ENCODE assay signal across 15 cellular contexts in the genomic region with DNA sequence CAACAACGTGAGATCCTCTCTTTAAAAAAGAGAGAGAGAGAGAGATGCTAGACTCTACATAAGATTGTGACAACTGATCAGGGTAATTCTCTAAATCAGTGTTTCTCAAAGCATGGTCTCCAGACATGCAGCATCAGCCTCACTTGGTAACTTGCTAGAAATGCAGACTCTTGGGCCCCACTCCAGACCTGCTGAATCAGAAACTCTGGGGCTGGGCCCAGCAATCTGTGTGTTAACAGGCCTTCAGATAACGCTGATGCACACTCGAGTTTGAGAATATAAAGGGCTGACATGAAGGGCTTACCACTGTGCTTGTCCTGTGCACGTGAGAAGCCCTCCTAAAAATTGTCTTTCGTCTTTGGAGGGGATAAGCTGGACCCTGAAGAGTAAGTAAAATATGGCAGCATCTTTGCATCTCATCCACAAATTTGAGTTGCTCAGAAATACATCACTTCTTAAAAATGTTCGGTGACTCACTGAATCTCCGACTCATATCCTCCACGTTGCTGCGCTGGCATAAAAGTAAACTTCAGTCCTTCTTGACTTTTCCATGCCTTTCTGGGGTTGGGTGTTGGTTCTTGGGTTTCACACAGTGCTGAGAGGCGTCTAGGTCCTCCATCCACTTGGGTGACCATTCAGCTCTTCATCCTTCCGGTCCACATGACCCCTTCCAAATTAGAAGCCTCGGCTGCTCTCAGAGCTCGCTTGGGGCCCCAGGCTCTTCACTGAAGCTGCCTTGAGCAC. TPM values are rescaled to one million over a fixed set of nuclear protein-coding genes. Genes with fewer than 3 reads are reported as not detected.
DNase-seq lines count a peak whose midpoint lies in the region; ATAC-seq and TF ChIP-seq lines count a peak whose summit lies in the region.
"Had no signal": no experiment of that assay in that cellular context is flagged by ENCODE, and none has a peak within 500 bp of the region (broad histone marks: within the 10 kb centered on the region; RNA-seq: fewer than 3 reads in every experiment).

No MANE protein-coding gene starts in this region.

- H3K27me3 Mint-ChIP-seq in T-helper 2 cell treated with Interferon-gamma antibody and Interleukin-4, amounts not matched to agents 5 μg/mL and 100 μg/mL, for 36 hours (ENCODE audit: low read depth) = no peaks in the 10 kb centered on the region

- no peaks in the 10 kb centered on the region for H3K36me3 ChIP-seq in PC-3 (ENCODE audit: low read depth, low read length)
- H3K36me3 ChIP-seq in brain microvascular endothelial cell (replicated peaks) = no peaks in the 10 kb centered on the region

- in situ Hi-C loops in brain microvascular endothelial cell (cut with HindIII; ENCODE audit: low pct_ligation_motif_present, low sequenced_read_pairs) = no loop called here

- no peaks in the 10 kb centered on the region for H3K9me2 ChIP-seq in PC-3 (replicated peaks; ENCODE audit: low read length)

- H3K4me3 ChIP-seq in PC-3 (ENCODE audit: low read length) (no peak overlapping the region), brain microvascular endothelial cell (ENCODE audit: low read depth, low read length) (no peak overlapping the region)
- H3K4me3 ChIP-seq: GM12878 had no signal

- H3K36me3 Mint-ChIP-seq in T-helper 2 cell treated with Interferon-gamma antibody and Interleukin-4, amounts not matched to agents 5 μg/mL and 100 μg/mL, for 36 hours (ENCODE audit: low read depth) = no peaks in the 10 kb centered on the region

- peak overlapping the region; percentile 83 for H3K27ac ChIP-seq in PC-3 (ENCODE audit: low read length)
- H3K27ac ChIP-seq in brain microvascular endothelial cell = peak overlapping the region; percentile 59
- no peak overlapping the region for H3K27ac ChIP-seq in substantia nigra (ENCODE audit: low read depth, low read length, poor library complexity, severe bottlenecking)
- H3K27ac ChIP-seq: 22Rv1 had no signal

- H3K27me3 ChIP-seq in PC-3 (ENCODE audit: low read length) (no peaks in the 10 kb centered on the region), brain microvascular endothelial cell (replicated peaks) (no peaks in the 10 kb centered on the region)

- TF ChIP-seq CTCF in PC-3 (conservative IDR thresholded peaks at IDR 0.05; ENCODE audit: low read depth, low read length) = no peak
- no peak for TF ChIP-seq CTCF in brain microvascular endothelial cell (IDR thresholded peaks at IDR 0.05; ENCODE audit: low read depth, low read length, missing control alignments)

- H3K4me1 Mint-ChIP-seq in T-helper 2 cell treated with Interferon-gamma antibody and Interleukin-4, amounts not matched to agents 5 μg/mL and 100 μg/mL, for 36 hours (ENCODE audit: low read depth) = peaks cover 58% of the 10 kb centered on the region

- H3K27ac Mint-ChIP-seq in T-helper 2 cell treated with Interferon-gamma antibody and Interleukin-4, amounts not matched to agents 5 μg/mL and 100 μg/mL, for 36 hours = no peak overlapping the region

- H3K9me3 Mint-ChIP-seq in T-helper 2 cell treated with Interferon-gamma antibody and Interleukin-4, amounts not matched to agents 5 μg/mL and 100 μg/mL, for 36 hours = peaks cover 2% of the 10 kb centered on the region

- 0 out of 2 replicates have a peak overlapping the region, but pooled peaks have one; percentile 30 for H2AFZ ChIP-seq in PC-3 (ENCODE audit: low read length)

- H3K4me2 ChIP-seq in PC-3 (ENCODE audit: low read length) = peak overlapping the region; percentile 29; the same call in 1 of the 2 replicates

- no peaks in the 10 kb centered on the region for H3K79me2 ChIP-seq in PC-3 (ENCODE audit: low read length)

- H3K9ac ChIP-seq in PC-3 (ENCODE audit: low read length) = peak overlapping the region; percentile 16; the same call in 1 of the 2 replicates

- BruUV-seq in PC-3 (replicated peaks; lab: Mats Ljungman, UMichigan) = no TSS peak

- CTCF ChIA-PET in PC-3 (lab: Charles Lee) = no interaction called here

- H3K9me3 ChIP-seq in PC-3 (ENCODE audit: low read length) = no peaks in the 10 kb centered on the region

- DNase-seq in T-helper 2 cell treated with Interferon-gamma antibody and Interleukin-4, amounts not matched to agents 5 μg/mL and 100 μg/mL, for 36 hours (ENCODE audit: low spot score) = peak; percentile 49
- no peak for DNase-seq in T-helper 2 cell
- DNase-seq in PC-3 = peak; percentile 85
- peak; percentile 72 for DNase-seq in brain microvascular endothelial cell
- DNase-seq in renal cortical epithelial cell (ENCODE audit: low read depth) = peak; percentile 18
- no peak for DNase-seq in NK-92 treated with Interleukin-12 subunit alpha and Interleukin-12 subunit beta, amount 100 ng/mL, for 24 hours (lab: John Stamatoyannopoulos, UW)
- no peak for DNase-seq in substantia nigra (lab: John Stamatoyannopoulos, UW)
- DNase-seq: effector memory CD4-positive, alpha-beta T cell; islet precursor cell; NCI-H187; posterior cingulate gyrus had no signal

- ATAC-seq in PC-3 = peak; percentile 77
- ATAC-seq in HG03571 (IDR thresholded peaks at IDR 0.05; ENCODE audit: unreplicated experiment) = no peak
- ATAC-seq: GM12878, Right ventricle myocardium inferior had no signal

- H3K4me1 ChIP-seq in PC-3 (ENCODE audit: insufficient read depth, low read length) = peaks cover 29% of the 10 kb centered on the region

- POLR2A ChIA-PET in PC-3 (lab: Charles Lee; ENCODE audit: unreplicated experiment) = interaction anchor here (0.7 kb wide), 1 partner anchor 509 kb away, joined by 3 read pairs; no protein-coding TSS in a partner anchor

- no peaks in the 10 kb centered on the region for H3F3A ChIP-seq in PC-3 (ENCODE audit: low read length, unreplicated experiment)

- intact Hi-C loops in PC-3 (cut with micrococcal nuclease) = loop anchor here (1.0 kb wide), 1 partner anchor 188 kb away; no protein-coding TSS in a partner anchor

- no peaks in the 10 kb centered on the region for H4K20me1 ChIP-seq in PC-3 (ENCODE audit: low read length)

- H3K4me3 Mint-ChIP-seq in T-helper 2 cell treated with Interferon-gamma antibody and Interleukin-4, amounts not matched to agents 5 μg/mL and 100 μg/mL, for 36 hours = no peak overlapping the region

RNA-seq across cellular contexts. Expression of a gene that starts 26.1 kb away (rescaled TPM):
- total RNA-seq in PC-3 (2014; rRNA removed) = 5.0 and 7.8 TPM in 2 replicates
- 0.17 and 4.3 TPM in 2 replicates for total RNA-seq in renal cortical epithelial cell

Comparison
In these comparisons a context has a peak if more than half of its experiments do, and no peak if none do; other contexts are left out.
1. DNase-seq: peak in T-helper 2 cell treated with Interferon-gamma antibody and Interleukin-4, amounts not matched to agents 5 μg/mL and 100 μg/mL, for 36 hours (single experiment), PC-3 (single experiment), brain microvascular endothelial cell (single experiment) and renal cortical epithelial cell (single experiment); none in T-helper 2 cell (0 of 5), NK-92 treated with Interleukin-12 subunit alpha and Interleukin-12 subunit beta, amount 100 ng/mL, for 24 hours (single experiment) and substantia nigra (0 of 49).